ENCODE assay signal across 8 cellular contexts in genomic region chr7:131501422-131501821, GRCh38. TPM values are rescaled to one million over a fixed set of nuclear protein-coding genes. Genes with fewer than 3 reads are reported as not detected.
DNase-seq lines count a peak whose midpoint lies in the region; ATAC-seq and TF ChIP-seq lines count a peak whose summit lies in the region.

No MANE protein-coding gene starts in this region.

- DNase-seq in stimulated activated CD4-positive, alpha-beta T cell treated with anti-CD3 and anti-CD28 coated beads, Interleukin-12 subunit alpha, Interleukin-12 subunit beta, amount 100 ng/mL, for 48 hours (ENCODE audit: low read depth in 2 of 3, low spot score in 1 of 3), result peak; percentile 25 to 32 (median 27)
- DNase-seq in stimulated activated CD4-positive, alpha-beta T cell treated with anti-CD3 and anti-CD28 coated beads, Interleukin-12 subunit alpha, Interleukin-12 subunit beta, amount 100 ng/mL, for 4 hours, result no peak
- DNase-seq in activated T-helper 1 cell treated with anti-CD3 and anti-CD28 coated beads, Interleukin-12 subunit alpha, Interleukin-12 subunit beta, Interleukin-2, Interleukin-4 antibody, amounts not matched to agents 30 ng/mL and 10 ng/mL and 1 ng/mL, durations not matched to agents 14 hours and 24 hours and 36 hours (ENCODE audit: low spot score), result peak; percentile 61
- DNase-seq in osteocyte (ENCODE audit: extremely low spot score, unreplicated experiment) (no peak), tibial nerve (ENCODE audit: low spot score in 2 of 2) (no peak), PC-9 (no peak), NCI-H2196 (lab: John Stamatoyannopoulos, UW; ENCODE audit: unreplicated experiment) (no peak)

- no peak for TF ChIP-seq POLR2A in tibial nerve (IDR thresholded peaks at IDR 0.05)

- H3K9me3 Mint-ChIP-seq in activated T-helper 1 cell treated with anti-CD3 and anti-CD28 coated beads, Interleukin-12 subunit alpha, Interleukin-12 subunit beta, Interleukin-2, Interleukin-4 antibody, amounts not matched to agents 30 ng/mL and 10 ng/mL and 1 ng/mL, durations not matched to agents 14 hours and 24 hours and 36 hours, result no peaks in the 10 kb centered on the region
- no peaks in the 10 kb centered on the region for H3K9me3 Mint-ChIP-seq in osteocyte (ENCODE audit: unreplicated experiment)

- peak in 1 of 2 donors; percentile 9 for TF ChIP-seq EP300 in tibial nerve (IDR thresholded peaks at IDR 0.05)

- CTCF ChIA-PET in PC-9 (lab: Charles Lee), result no interaction called here

- peaks cover 0 to 42% (median 16%) of the 10 kb centered on the region in 4 donors for H3K4me1 ChIP-seq in tibial nerve
- no peaks in the 10 kb centered on the region for H3K4me1 ChIP-seq in PC-9 (replicated peaks; ENCODE audit: insufficient read depth)

- H3K79me2 ChIP-seq in PC-9 (ENCODE audit: low read depth), result no peaks in the 10 kb centered on the region

- H3K4me3 Mint-ChIP-seq in activated T-helper 1 cell treated with anti-CD3 and anti-CD28 coated beads, Interleukin-12 subunit alpha, Interleukin-12 subunit beta, Interleukin-2, Interleukin-4 antibody, amounts not matched to agents 30 ng/mL and 10 ng/mL and 1 ng/mL, durations not matched to agents 14 hours and 24 hours and 36 hours, result no peak overlapping the region
- no peak overlapping the region for H3K4me3 Mint-ChIP-seq in osteocyte (ENCODE audit: unreplicated experiment)

- TF ChIP-seq CTCF in osteocyte (IDR thresholded peaks at IDR 0.05) (no peak), tibial nerve (IDR thresholded peaks at IDR 0.05) (no peak), PC-9 (conservative IDR thresholded peaks at IDR 0.05) (no peak)

- 90 to 94% methylated on average over 3 of the region's 3 CpGs for WGBS in tibial nerve, 2 donors

- H3K36me3 ChIP-seq in tibial nerve (peaks cover 0 to 35% (median 0%) of the 10 kb centered on the region in 3 donors), PC-9 (ENCODE audit: low read depth) (peaks cover 15% of the 10 kb centered on the region)

- H3K27me3 ChIP-seq in tibial nerve, result no peaks in the 10 kb centered on the region
- H3K27me3 ChIP-seq in PC-9 (ENCODE audit: insufficient read depth, low read depth), result no peaks in the 10 kb centered on the region

- no peaks in the 10 kb centered on the region for H3K9me3 ChIP-seq in tibial nerve
- H3K9me3 ChIP-seq in PC-9 (ENCODE audit: insufficient read depth, low read depth), result no peaks in the 10 kb centered on the region

- peak; percentile 86 for ATAC-seq in HG03378 (IDR thresholded peaks at IDR 0.05; ENCODE audit: unreplicated experiment)

- H3F3A ChIP-seq in PC-9 (ENCODE audit: insufficient read depth, low read depth), result peaks cover 49% of the 10 kb centered on the region

- POLR2A ChIA-PET in PC-9 (lab: Charles Lee; ENCODE audit: unreplicated experiment), result interaction anchor here (0.7 kb wide), 1 partner anchor 9 kb away, joined by 4 read pairs; no protein-coding TSS in a partner anchor

- H3K4me2 ChIP-seq in PC-9, result no peak overlapping the region

- H4K20me1 ChIP-seq in PC-9 (ENCODE audit: insufficient read depth), result peaks cover 3% of the 10 kb centered on the region; the same call in 1 of the 2 replicates

- peak overlapping the region in 2 of 4 donors; percentile 75 to 79 for H3K27ac ChIP-seq in tibial nerve
- H3K27ac ChIP-seq in PC-9, result no peak overlapping the region

- no TSS peak for BruUV-seq in PC-9 (replicated peaks; lab: Mats Ljungman, UMichigan)

- H3K27ac Mint-ChIP-seq in activated T-helper 1 cell treated with anti-CD3 and anti-CD28 coated beads, Interleukin-12 subunit alpha, Interleukin-12 subunit beta, Interleukin-2, Interleukin-4 antibody, amounts not matched to agents 30 ng/mL and 10 ng/mL and 1 ng/mL, durations not matched to agents 14 hours and 24 hours and 36 hours, result peak overlapping the region; percentile 28
- peak overlapping the region; percentile 44 for H3K27ac Mint-ChIP-seq in osteocyte (ENCODE audit: unreplicated experiment)

- H3K36me3 Mint-ChIP-seq in activated T-helper 1 cell treated with anti-CD3 and anti-CD28 coated beads, Interleukin-12 subunit alpha, Interleukin-12 subunit beta, Interleukin-2, Interleukin-4 antibody, amounts not matched to agents 30 ng/mL and 10 ng/mL and 1 ng/mL, durations not matched to agents 14 hours and 24 hours and 36 hours (ENCODE audit: low read depth), result peaks cover 12% of the 10 kb centered on the region
- H3K36me3 Mint-ChIP-seq in osteocyte (ENCODE audit: unreplicated experiment), result peaks cover 15% of the 10 kb centered on the region

- H3K4me3 ChIP-seq in tibial nerve (no peak overlapping the region), PC-9 (no peak overlapping the region)

- intact Hi-C loops in activated T-helper 1 cell treated with anti-CD3 and anti-CD28 coated beads, Interleukin-12 subunit alpha, Interleukin-12 subunit beta, Interleukin-2, Interleukin-4 antibody, amounts not matched to agents 30 ng/mL and 10 ng/mL and 1 ng/mL, durations not matched to agents 14 hours and 24 hours and 36 hours (cut with micrococcal nuclease), result loop anchor here (2.0 to 5.0 kb wide), 4 partner anchors 174 to 393 kb away; partner anchors contain the start of gene MKLN1
- intact Hi-C loops in PC-9 (cut with micrococcal nuclease; ENCODE audit: unreplicated experiment), result no loop called here

- peaks cover 49% of the 10 kb centered on the region for H3K4me1 Mint-ChIP-seq in activated T-helper 1 cell treated with anti-CD3 and anti-CD28 coated beads, Interleukin-12 subunit alpha, Interleukin-12 subunit beta, Interleukin-2, Interleukin-4 antibody, amounts not matched to agents 30 ng/mL and 10 ng/mL and 1 ng/mL, durations not matched to agents 14 hours and 24 hours and 36 hours (ENCODE audit: low read depth)
- peaks cover 23% of the 10 kb centered on the region for H3K4me1 Mint-ChIP-seq in osteocyte (ENCODE audit: unreplicated experiment)

- H3K27me3 Mint-ChIP-seq in activated T-helper 1 cell treated with anti-CD3 and anti-CD28 coated beads, Interleukin-12 subunit alpha, Interleukin-12 subunit beta, Interleukin-2, Interleukin-4 antibody, amounts not matched to agents 30 ng/mL and 10 ng/mL and 1 ng/mL, durations not matched to agents 14 hours and 24 hours and 36 hours (ENCODE audit: insufficient read depth), result no peaks in the 10 kb centered on the region
- H3K27me3 Mint-ChIP-seq in osteocyte (ENCODE audit: unreplicated experiment), result no peaks in the 10 kb centered on the region

- no peak overlapping the region for H2AFZ ChIP-seq in PC-9

- no peaks in the 10 kb centered on the region for H3K9me2 ChIP-seq in PC-9 (ENCODE audit: insufficient read depth)

RNA-seq across cellular contexts. Expression of gene PODXL, which starts 55.0 kb away (rescaled TPM):
- 0.75 and 1.3 TPM in 2 replicates for total RNA-seq in activated T-helper 1 cell treated with anti-CD3 and anti-CD28 coated beads, Interleukin-12 subunit alpha, Interleukin-12 subunit beta, Interleukin-2, Interleukin-4 antibody, amounts not matched to agents 30 ng/mL and 10 ng/mL and 1 ng/mL, durations not matched to agents 14 hours and 24 hours and 36 hours
- 21.2 and 23.9 TPM in 2 replicates for total RNA-seq in osteocyte
- 10 to 100 TPM; 12.1 to 40.8 (median 34.3) TPM for total RNA-seq in tibial nerve
- 57.5 and 75.3 TPM in 2 replicates for total RNA-seq in PC-9 (2021)

Comparison
In these comparisons a context has a peak if more than half of its experiments do, and no peak if none do; other contexts are left out.
1. DNase-seq: peak in stimulated activated CD4-positive, alpha-beta T cell treated with anti-CD3 and anti-CD28 coated beads, Interleukin-12 subunit alpha, Interleukin-12 subunit beta, amount 100 ng/mL, for 48 hours (3 of 3) and activated T-helper 1 cell treated with anti-CD3 and anti-CD28 coated beads, Interleukin-12 subunit alpha, Interleukin-12 subunit beta, Interleukin-2, Interleukin-4 antibody, amounts not matched to agents 30 ng/mL and 10 ng/mL and 1 ng/mL, durations not matched to agents 14 hours and 24 hours and 36 hours (single experiment); none in stimulated activated CD4-positive, alpha-beta T cell treated with anti-CD3 and anti-CD28 coated beads, Interleukin-12 subunit alpha, Interleukin-12 subunit beta, amount 100 ng/mL, for 4 hours (single experiment), osteocyte (single experiment), tibial nerve (0 of 2), PC-9 (0 of 2) and NCI-H2196 (single experiment).